In genomic region chr2:174003635-174004310, GRCh38 we compare ENCODE assay signal across 13 cellular contexts. TPM values are rescaled to one million over a fixed set of nuclear protein-coding genes. Genes with fewer than 3 reads are reported as not detected.
DNase-seq lines count a peak whose midpoint lies in the region; ATAC-seq and TF ChIP-seq lines count a peak whose summit lies in the region.
"Had no signal": no experiment of that assay in that cellular context is flagged by ENCODE, and none has a peak within 500 bp of the region (broad histone marks: within the 10 kb centered on the region; RNA-seq: fewer than 3 reads in every experiment).

No MANE protein-coding gene starts in this region.

- peak overlapping the region; percentile 76 to 84 for H3K27ac ChIP-seq in ascending aorta

- peak in 1 of 3 experiments; percentile 22 for TF ChIP-seq CTCF in ascending aorta (IDR thresholded peaks at IDR 0.05)

- no peak overlapping the region for H3K4me3 ChIP-seq in ascending aorta

- no peaks in the 10 kb centered on the region for H3K36me3 ChIP-seq in ascending aorta

- peak; percentile 33; the same call in 1 of the 2 replicates for TF ChIP-seq RAD21 in Ishikawa (IDR thresholded peaks at IDR 0.05; ENCODE audit: low read depth)

- peak; percentile 95 for ATAC-seq in left lobe of liver
- ATAC-seq in GM21526 (IDR thresholded peaks at IDR 0.05; ENCODE audit: low FRiP score, unreplicated experiment), result no peak
- ATAC-seq in HG03460 (IDR thresholded peaks at IDR 0.05; ENCODE audit: unreplicated experiment), result no peak

- DNase-seq in A172 (ENCODE audit: low spot score) (peak; percentile 21), ascending aorta (ENCODE audit: low spot score in 2 of 2) (no peak), left lobe of liver (ENCODE audit: low spot score) (peak; percentile 77), activated gamma-delta T cell treated with Interleukin-2 at 50 U/mL for 16 hours (no peak), OCI-M1 (lab: John Stamatoyannopoulos, UW) (no peak)
- DNase-seq: activated T-cell treated with anti-CD3 and anti-CD28 coated beads for 4 hours; amygdala; effector CD8-positive, alpha-beta T cell; hypothalamus; NCI-H187 had no signal

- intact Hi-C loops in ascending aorta (cut with DNase I), result loop anchor here (2.0 kb wide), 1 partner anchor 13 kb away; no protein-coding TSS in a partner anchor

- H3K9me3 ChIP-seq in ascending aorta, result no peaks in the 10 kb centered on the region

- peaks cover 0 to 29% of the 10 kb centered on the region in 2 donors for H3K4me1 ChIP-seq in ascending aorta

- TF ChIP-seq EP300 in Ishikawa (IDR thresholded peaks at IDR 0.05; ENCODE audit: borderline replicate concordance), result no peak

- H3K27me3 ChIP-seq in ascending aorta, result no peaks in the 10 kb centered on the region

TF ChIP-seq in Ishikawa, 13 proteins besides CTCF, POLR2A, EP300 and RAD21:
- no peak for TF ChIP-seq TCF12 (IDR thresholded peaks at IDR 0.05; ENCODE audit: low read depth)
- TF ChIP-seq FOXM1 (IDR thresholded peaks at IDR 0.05; ENCODE audit: borderline replicate concordance, low read depth), result no peak
- no peak for TF ChIP-seq REST (IDR thresholded peaks at IDR 0.05; ENCODE audit: low read depth)
- TF ChIP-seq YY1 (IDR thresholded peaks at IDR 0.05; ENCODE audit: low read depth), result no peak
- no peak for TF ChIP-seq ZBTB7A (IDR thresholded peaks at IDR 0.05; ENCODE audit: low read depth)
- no peak for TF ChIP-seq TEAD4 (IDR thresholded peaks at IDR 0.05)
- TF ChIP-seq TAF1 (IDR thresholded peaks at IDR 0.05; ENCODE audit: low read depth), result no peak
- TF ChIP-seq CEBPB (IDR thresholded peaks at IDR 0.05), result no peak
- no peak for TF ChIP-seq MAX (IDR thresholded peaks at IDR 0.05)
- TF ChIP-seq USF1 (IDR thresholded peaks at IDR 0.05), result no peak
- TF ChIP-seq EGR1 (IDR thresholded peaks at IDR 0.05), result no peak
- no peak for TF ChIP-seq NFIC (IDR thresholded peaks at IDR 0.05)
- no peak for TF ChIP-seq CREB1 (IDR thresholded peaks at IDR 0.05; ENCODE audit: low read depth)
TF ChIP-seq in Ishikawa: peak in this region for 0.

RNA-seq across cellular contexts. Expression of gene SP3, which starts 38.6 kb away (rescaled TPM):
- 89.7 and 110 TPM in 2 replicates for total RNA-seq in A172 (2014; rRNA removed; shearing (Covaris generic))
- total RNA-seq in ascending aorta (58.0 TPM), left lobe of liver (31.7 TPM)

Comparison
In these comparisons a context has a peak if more than half of its experiments do, and no peak if none do; other contexts are left out.
1. DNase-seq: peak in A172 (single experiment) and left lobe of liver (single experiment); none in ascending aorta (0 of 2), activated gamma-delta T cell treated with Interleukin-2 at 50 U/mL for 16 hours (single experiment) and OCI-M1 (single experiment).